In the genomic region with DNA sequence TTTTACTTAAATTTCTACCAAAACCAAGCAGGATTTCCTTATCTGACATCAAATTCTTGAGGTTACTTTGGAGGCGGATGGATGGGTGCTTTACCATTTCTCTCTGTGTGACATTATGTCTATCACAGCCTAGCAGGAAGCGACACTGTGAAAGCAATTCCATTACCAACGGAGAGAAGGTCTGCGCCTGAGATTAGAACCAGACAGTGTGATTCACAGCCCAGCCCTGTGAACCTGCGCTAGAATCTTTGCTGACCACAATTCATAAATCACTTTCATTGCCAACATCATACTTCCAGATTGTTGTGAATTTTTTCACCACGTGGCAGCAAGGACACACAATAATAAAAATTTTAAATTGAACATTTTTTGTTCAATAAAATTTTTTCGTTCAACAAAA, we compare ENCODE assay signal across 7 cellular contexts.
A peak's percentile ranks its signal among the peaks of the same experiment; 100 is the strongest.
DNase-seq lines count a peak whose midpoint lies in the region; ATAC-seq and TF ChIP-seq lines count a peak whose summit lies in the region.

No MANE protein-coding gene starts in this region.

- DNase-seq in Panc1 (ENCODE audit: low read depth, low spot score), result no peak
- peak; percentile 32 for DNase-seq in activated T-helper 9 cell treated with anti-CD3 and anti-CD28 coated beads, Interleukin-2, amount 50 U/mL, for 16 hours (ENCODE audit: low read depth)
- peak; percentile 58 for DNase-seq in kidney tubule cell (ENCODE audit: low spot score)
- peak; percentile 54 to 72 for DNase-seq in stimulated activated CD8-positive, alpha-beta memory T cell treated with anti-CD3 and anti-CD28 coated beads, Interleukin-7, amount 100 ng/mL, for 4 hours (ENCODE audit: low read depth in 2 of 2)
- DNase-seq in NCI-H1930 (lab: John Stamatoyannopoulos, UW), result no peak
- DNase-seq in NCI-H2196 (lab: John Stamatoyannopoulos, UW; ENCODE audit: unreplicated experiment), result no peak

- H3K4me1 ChIP-seq in Panc1 (ENCODE audit: control insufficient read depth, insufficient read depth, low read length), result no peaks in the 10 kb centered on the region; the same call in 1 of the 2 replicates

- H3K36me3 ChIP-seq in Panc1 (ENCODE audit: control insufficient read depth, insufficient read depth, low read length), result no peaks in the 10 kb centered on the region

- H3K4me3 ChIP-seq in Panc1 (ENCODE audit: low read depth in 2 of 2, low read length in 2 of 2), result no peak overlapping the region

- in situ Hi-C loops in Panc1 (cut with HindIII; ENCODE audit: low pct_unique_long_range_greater_than_20kb, low sequenced_read_pairs), result no loop called here

- H3K27ac ChIP-seq in Panc1 (ENCODE audit: low read length), result peak overlapping the region; percentile 78

- ATAC-seq in Panc1, result peak; percentile 64; the same call in 1 of the 2 replicates
- no peak for ATAC-seq in GM18861 (IDR thresholded peaks at IDR 0.05; ENCODE audit: unreplicated experiment)

- CTCF ChIA-PET in Panc1 (lab: Charles Lee), result no interaction called here

- no peak for TF ChIP-seq CTCF in Panc1 (IDR thresholded peaks at IDR 0.05)

- POLR2A ChIA-PET in Panc1 (lab: Charles Lee), result no interaction called here

- BruUV-seq in Panc1 (replicated peaks; lab: Mats Ljungman, UMichigan), result no TSS peak

- peaks cover 4% of the 10 kb centered on the region; the same call in 1 of the 2 replicates for H3K9me3 ChIP-seq in Panc1 (ENCODE audit: control insufficient read depth, insufficient read depth, low read depth, low read length)

- H3K27me3 ChIP-seq in Panc1 (ENCODE audit: control insufficient read depth, insufficient read depth, low read length), result no peaks in the 10 kb centered on the region

- intact Hi-C loops in Panc1 (cut with micrococcal nuclease; ENCODE audit: unreplicated experiment), result no loop called here

Comparison
In these comparisons a context has a peak if more than half of its experiments do, and no peak if none do; other contexts are left out.
1. DNase-seq: peak in activated T-helper 9 cell treated with anti-CD3 and anti-CD28 coated beads, Interleukin-2, amount 50 U/mL, for 16 hours (single experiment), kidney tubule cell (single experiment) and stimulated activated CD8-positive, alpha-beta memory T cell treated with anti-CD3 and anti-CD28 coated beads, Interleukin-7, amount 100 ng/mL, for 4 hours (2 of 2); none in Panc1 (single experiment), NCI-H1930 (0 of 2) and NCI-H2196 (single experiment).